8 cellular contexts compared by ENCODE assay signal in genomic region chr10:28679941-28680752, GRCh38. TPM values are rescaled to one million over a fixed set of nuclear protein-coding genes. Genes with fewer than 3 reads are reported as not detected.
DNase-seq lines count a peak whose midpoint lies in the region; TF ChIP-seq lines count a peak whose summit lies in the region.

No MANE protein-coding gene starts in this region.

- no peak overlapping the region for H2BK120ac ChIP-seq in mesendoderm (ENCODE audit: low read depth, low read length)

- DNase-seq in BE2C (peak; percentile 55), brain microvascular endothelial cell (no peak), mesendoderm (peak; percentile 48), Ammon's horn (ENCODE audit: low spot score) (no peak), AG20443 (ENCODE audit: low spot score) (no peak), substantia nigra (lab: John Stamatoyannopoulos, UW) (no peak), G401 (ENCODE audit: low spot score) (no peak)

- H3K56ac ChIP-seq in mesendoderm (ENCODE audit: low read length): peak overlapping the region; percentile 77

- no peak overlapping the region for H3K4ac ChIP-seq in mesendoderm (ENCODE audit: low read depth, low read length)

- H4K8ac ChIP-seq in mesendoderm (ENCODE audit: low read depth, low read length): no peak overlapping the region

- H3K18ac ChIP-seq in mesendoderm (ENCODE audit: low read length): peak overlapping the region; percentile 86

- H2AK5ac ChIP-seq in mesendoderm (ENCODE audit: low read length): no peak overlapping the region

- no peak overlapping the region for H3K23ac ChIP-seq in mesendoderm (ENCODE audit: low read length)

- no CpG with 5 or more reads among the region's 16 CpGs for WGBS in mesendoderm (ENCODE audit: extremely low coverage, insufficient coverage, low lambda C conversion rate)

- H3K9ac ChIP-seq in mesendoderm (ENCODE audit: low read length): peak overlapping the region; percentile 100

- TF ChIP-seq CTCF in BE2C (IDR thresholded peaks at IDR 0.05; ENCODE audit: low read depth, low read length) (peak; percentile 58), LNCAP (IDR thresholded peaks at IDR 0.05) (peak; percentile 39; the same call in 1 of the 2 replicates), brain microvascular endothelial cell (IDR thresholded peaks at IDR 0.05; ENCODE audit: low read depth, low read length, missing control alignments) (peak; percentile 59)

- H3K27ac ChIP-seq in brain microvascular endothelial cell (no peak overlapping the region), mesendoderm (ENCODE audit: low read depth, low read length) (peak overlapping the region; percentile 38), substantia nigra (ENCODE audit: low read depth, low read length, poor library complexity, severe bottlenecking) (no peak overlapping the region)

- H2BK5ac ChIP-seq in mesendoderm (ENCODE audit: low read length): no peak overlapping the region

- peaks cover 22% of the 10 kb centered on the region for H3K36me3 ChIP-seq in BE2C
- H3K36me3 ChIP-seq in brain microvascular endothelial cell (replicated peaks): peaks cover 6% of the 10 kb centered on the region
- peaks cover 14% of the 10 kb centered on the region for H3K36me3 ChIP-seq in mesendoderm (ENCODE audit: control insufficient read depth, insufficient read depth, low read length)

- no peak overlapping the region for H2BK15ac ChIP-seq in mesendoderm (replicated peaks; ENCODE audit: low read depth)

- H3K79me2 ChIP-seq in mesendoderm (ENCODE audit: control insufficient read depth, insufficient read depth, low read length): peaks cover 61% of the 10 kb centered on the region

- no peaks in the 10 kb centered on the region for H3K27me3 ChIP-seq in BE2C
- H3K27me3 ChIP-seq in brain microvascular endothelial cell (replicated peaks): no peaks in the 10 kb centered on the region
- no peaks in the 10 kb centered on the region for H3K27me3 ChIP-seq in mesendoderm (ENCODE audit: insufficient read depth, low read length, poor library complexity)

- H3K4me3 ChIP-seq in BE2C (ENCODE audit: low read depth, low read length) (peak overlapping the region; percentile 96), brain microvascular endothelial cell (ENCODE audit: low read depth, low read length) (peak overlapping the region; percentile 86), mesendoderm (ENCODE audit: low read length) (peak overlapping the region; percentile 98)

- peak overlapping the region; percentile 68 for H3K4me2 ChIP-seq in mesendoderm (ENCODE audit: low read length)

- H3K4me1 ChIP-seq in BE2C: no peaks in the 10 kb centered on the region; the same call in 1 of the 2 replicates
- peaks cover 10% of the 10 kb centered on the region for H3K4me1 ChIP-seq in mesendoderm (ENCODE audit: control insufficient read depth, low read depth, low read length)

- no peak overlapping the region for H4K5ac ChIP-seq in mesendoderm (ENCODE audit: low read length)

- in situ Hi-C loops in brain microvascular endothelial cell (cut with HindIII; ENCODE audit: low pct_ligation_motif_present, low sequenced_read_pairs): no loop called here
- in situ Hi-C loops in G401 (cut with HindIII; ENCODE audit: low sequenced_read_pairs): loop anchor here (10.0 to 25.0 kb wide), 2 partner anchors 457 to 665 kb away; no protein-coding TSS in a partner anchor

- no peaks in the 10 kb centered on the region for H3K79me1 ChIP-seq in mesendoderm (ENCODE audit: low read length)

- H3K9me3 ChIP-seq in BE2C: no peaks in the 10 kb centered on the region

RNA-seq across cellular contexts. Expression of gene BAMBI, which starts 2.8 kb away (rescaled TPM):
- polyA plus RNA-seq in BE2C (2012; ENCODE audit: insufficient read depth, insufficient read length, low read depth): 31.2 TPM
- 43.7 TPM for polyA plus RNA-seq in mesendoderm (2013, experiment 1 of 2)
- 40.0 TPM for polyA plus RNA-seq in mesendoderm (2013, experiment 2 of 2)
- 230 and 279 TPM in 2 replicates for total RNA-seq in G401 (2014; rRNA removed; shearing (Covaris generic))

Comparison
In these comparisons a context has a peak if more than half of its experiments do, and no peak if none do; other contexts are left out.
1. DNase-seq: peak in BE2C (single experiment) and mesendoderm (single experiment); none in brain microvascular endothelial cell (single experiment), Ammon's horn (single experiment), AG20443 (single experiment), substantia nigra (0 of 49) and G401 (single experiment).
2. Peak in every context shown above with its lines, with median percentiles within 50 percentile points of each other: H3K4me3 ChIP-seq and CTCF ChIP-seq.